Comparison of ENCODE assay signal across 13 cellular contexts in the genomic region with DNA sequence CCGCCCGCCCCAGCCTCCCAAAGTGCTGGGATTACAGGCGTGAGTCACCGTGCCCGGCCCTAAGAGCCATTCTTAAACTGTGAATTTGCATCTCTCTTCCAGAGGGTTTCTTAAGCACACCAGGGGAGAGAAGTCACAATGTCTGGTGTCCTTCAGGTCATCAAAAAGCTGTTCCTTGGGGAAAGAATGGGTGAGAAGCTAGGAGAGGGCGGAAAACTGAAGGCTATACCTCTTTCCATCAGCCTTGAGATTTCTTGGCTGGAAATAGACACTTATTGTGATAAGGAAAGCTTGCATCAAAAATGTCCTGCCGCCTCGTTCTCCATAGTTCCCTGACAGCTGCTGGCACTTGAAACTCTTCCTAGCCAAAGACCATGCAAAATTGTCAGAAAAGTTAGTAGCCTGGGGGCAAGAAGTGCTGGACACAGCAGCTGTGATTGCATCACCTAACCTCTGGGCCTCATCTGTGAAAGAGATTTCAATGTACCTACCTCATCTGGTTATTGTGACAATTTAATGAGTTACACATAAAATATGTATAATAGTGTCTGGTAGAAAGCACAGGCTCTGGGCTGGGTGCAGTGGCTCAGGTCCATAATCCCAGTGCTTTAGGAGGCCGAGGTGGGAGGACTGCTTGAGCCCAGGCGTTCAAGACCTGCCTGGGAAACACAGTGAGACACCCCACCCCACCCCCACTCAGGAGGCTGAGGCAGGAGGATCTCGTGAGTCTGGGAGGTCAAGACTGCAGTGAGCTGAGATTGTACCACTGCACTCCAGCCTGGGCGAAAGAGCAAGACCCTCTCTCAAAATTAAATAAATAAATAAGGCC. TPM values are rescaled to one million over a fixed set of nuclear protein-coding genes. Genes with fewer than 3 reads are reported as not detected.
DNase-seq lines count a peak whose midpoint lies in the region; ATAC-seq, FAIRE-seq and TF ChIP-seq lines count a peak whose summit lies in the region.
"Had no signal": no experiment of that assay in that cellular context is flagged by ENCODE, and none has a peak within 500 bp of the region (broad histone marks: within the 10 kb centered on the region; RNA-seq: fewer than 3 reads in every experiment).

No MANE protein-coding gene starts in this region.

- H3K27ac Mint-ChIP-seq in MCF 10A (ENCODE audit: low read depth, unreplicated experiment): peak overlapping the region; percentile 75

- no peaks in the 10 kb centered on the region for H3K4me1 ChIP-seq in breast epithelium
- peaks cover 50% of the 10 kb centered on the region for H3K4me1 ChIP-seq in RWPE2 (ENCODE audit: insufficient read depth, poor library complexity, severe bottlenecking)
- peaks cover 47% of the 10 kb centered on the region for H3K4me1 ChIP-seq in vagina
- H3K4me1 ChIP-seq in lower lobe of right lung: peaks cover 48% of the 10 kb centered on the region

- FAIRE-seq in GM12891 (lab: Jason Lieb, UNC): no peak
- FAIRE-seq: GM18507 had no signal

- TSS peak; percentile 39 for BruUV-seq in MCF 10A (replicated peaks; lab: Mats Ljungman, UMichigan)

- H3K36me3 ChIP-seq in breast epithelium (no peaks in the 10 kb centered on the region), RWPE2 (ENCODE audit: low read depth) (no peaks in the 10 kb centered on the region), vagina (no peaks in the 10 kb centered on the region), lower lobe of right lung (no peaks in the 10 kb centered on the region)
- H3K36me3 ChIP-seq: BLaER1 treated with 17β-estradiol and CSF1 and Interleukin-3, amounts not matched to agents 10 nM and 100 nM had no signal

- H3K36me3 Mint-ChIP-seq in MCF 10A (ENCODE audit: insufficient read depth, unreplicated experiment): peaks cover 32% of the 10 kb centered on the region

- TF ChIP-seq POLR2A in breast epithelium (IDR thresholded peaks at IDR 0.05) (no peak), vagina (IDR thresholded peaks at IDR 0.05) (no peak), GM12891 (IDR thresholded peaks at IDR 0.05; ENCODE audit: low read depth, low read length) (no peak)

- peak overlapping the region; percentile 58 for H3K4me3 Mint-ChIP-seq in MCF 10A (ENCODE audit: unreplicated experiment)

- no peaks in the 10 kb centered on the region for H3K9me3 Mint-ChIP-seq in MCF 10A (ENCODE audit: unreplicated experiment)

- H3K27me3 ChIP-seq in breast epithelium (no peaks in the 10 kb centered on the region), RWPE2 (ENCODE audit: insufficient read depth, poor library complexity, severe bottlenecking) (no peaks in the 10 kb centered on the region), vagina (no peaks in the 10 kb centered on the region), lower lobe of right lung (ENCODE audit: low read depth) (no peaks in the 10 kb centered on the region)
- H3K27me3 ChIP-seq: BLaER1 treated with 17β-estradiol and CSF1 and Interleukin-3, amounts not matched to agents 10 nM and 100 nM had no signal

- H3K4me3 ChIP-seq in breast epithelium (no peak overlapping the region), RWPE2 (ENCODE audit: severe bottlenecking) (no peak overlapping the region), vagina (no peak overlapping the region), lower lobe of right lung (no peak overlapping the region)
- H3K4me3 ChIP-seq: BLaER1 treated with 17β-estradiol and CSF1 and Interleukin-3, amounts not matched to agents 10 nM and 100 nM had no signal

- ATAC-seq in RWPE2 (ENCODE audit: low read depth): peak; percentile 45
- no peak for ATAC-seq in lower lobe of right lung
- ATAC-seq in GM21381 (IDR thresholded peaks at IDR 0.05; ENCODE audit: unreplicated experiment): no peak

- CTCF ChIA-PET in MCF 10A (lab: Yijun Ruan, JAX): interaction anchor here (1.0 to 12.3 kb wide), 4 partner anchors 10 to 18 kb away, joined by 3 to 170 read pairs (median 9); a partner anchor contains a TSS

- intact Hi-C loops in MCF 10A (cut with micrococcal nuclease): no loop called here
- intact Hi-C loops in breast epithelium (cut with DNase I; ENCODE audit: low total_unique reads): no loop called here
- intact Hi-C loops in vagina (cut with DNase I): no loop called here
- intact Hi-C loops in lower lobe of right lung (cut with DNase I): no loop called here

- POLR2A ChIA-PET in MCF 10A (lab: Yijun Ruan, JAX): interaction anchor here (0.8 to 31.0 kb wide), 4 partner anchors 4 to 405 kb away, joined by 3 to 2121 read pairs (median 1062); a partner anchor contains a TSS

- no peak for TF ChIP-seq CTCF in MCF 10A (IDR thresholded peaks at IDR 0.05; ENCODE audit: unreplicated experiment)
- no peak for TF ChIP-seq CTCF in breast epithelium (IDR thresholded peaks at IDR 0.05)
- no peak for TF ChIP-seq CTCF in RWPE2 (IDR thresholded peaks at IDR 0.05; ENCODE audit: poor library complexity, severe bottlenecking)
- no peak for TF ChIP-seq CTCF in vagina (IDR thresholded peaks at IDR 0.05)
- TF ChIP-seq CTCF in lower lobe of right lung (IDR thresholded peaks at IDR 0.05): no peak

- H3K4me1 Mint-ChIP-seq in MCF 10A (ENCODE audit: insufficient read depth, unreplicated experiment): peaks cover 64% of the 10 kb centered on the region

- no peak overlapping the region for H3K27ac ChIP-seq in breast epithelium
- H3K27ac ChIP-seq in RWPE2 (ENCODE audit: poor library complexity, severe bottlenecking): peak overlapping the region; percentile 100
- peak overlapping the region; percentile 10 for H3K27ac ChIP-seq in vagina
- H3K27ac ChIP-seq in lower lobe of right lung: no peak overlapping the region
- H3K27ac ChIP-seq: BLaER1 treated with 17β-estradiol and CSF1 and Interleukin-3, amounts not matched to agents 10 nM and 100 nM; parathyroid adenoma had no signal

- H3K9me3 ChIP-seq in breast epithelium (no peaks in the 10 kb centered on the region), RWPE2 (ENCODE audit: severe bottlenecking) (no peaks in the 10 kb centered on the region), vagina (no peaks in the 10 kb centered on the region), lower lobe of right lung (no peaks in the 10 kb centered on the region)
- H3K9me3 ChIP-seq: BLaER1 treated with 17β-estradiol and CSF1 and Interleukin-3, amounts not matched to agents 10 nM and 100 nM had no signal

- no peaks in the 10 kb centered on the region for H3K27me3 Mint-ChIP-seq in MCF 10A (ENCODE audit: insufficient read depth, unreplicated experiment)

- DNase-seq in MCF 10A (ENCODE audit: unreplicated experiment) (peak; percentile 92), breast epithelium (ENCODE audit: low spot score in 2 of 2) (no peak), RWPE2 (ENCODE audit: low spot score) (peak; percentile 77), fibroblast of the conjunctiva (ENCODE audit: low read depth) (peak; percentile 73), vagina (ENCODE audit: extremely low spot score in 2 of 2) (no peak), GM12891 (ENCODE audit: insufficient read length, low spot score) (no peak), lower lobe of right lung (no peak)
- DNase-seq: KBM-7, NCI-H748 treated with DMSO at 0.1 percent for 48 hours had no signal

TF ChIP-seq in GM12891, 5 proteins besides CTCF, POLR2A, EP300 and RAD21:
- TF ChIP-seq POU2F2 (IDR thresholded peaks at IDR 0.05; ENCODE audit: low read depth, low read length): no peak
- TF ChIP-seq SPI1 (IDR thresholded peaks at IDR 0.05; ENCODE audit: low read depth, low read length): no peak
- TF ChIP-seq PAX5 (IDR thresholded peaks at IDR 0.05; ENCODE audit: insufficient read depth, low read length, severe bottlenecking): no peak
- TF ChIP-seq TAF1 (IDR thresholded peaks at IDR 0.05; ENCODE audit: low read depth, low read length): no peak
- no peak for TF ChIP-seq POLR2AphosphoS5 (IDR thresholded peaks at IDR 0.05; ENCODE audit: low read depth, low read length)
TF ChIP-seq in GM12891: peak in this region for 0.

RNA-seq across cellular contexts. Expression of a gene that starts 9.7 kb away (rescaled TPM):
- total RNA-seq in MCF 10A (2022) (1,485 and 1,602 TPM in 2 replicates), breast epithelium (1,000 to 10,000 TPM; 1,552 to 1,797 (median 1,598) TPM), vagina (2,671 TPM), lower lobe of right lung (977 TPM)
- 1,009 TPM for polyA plus RNA-seq in GM12891 (2012; ENCODE audit: low read depth, missing spikeins)

Comparison
In these comparisons a context has a peak if more than half of its experiments do, and no peak if none do; other contexts are left out.
1. DNase-seq: peak in MCF 10A (single experiment), RWPE2 (single experiment) and fibroblast of the conjunctiva (single experiment); none in breast epithelium (0 of 2), vagina (0 of 2), GM12891 (single experiment) and lower lobe of right lung (single experiment).
2. H3K27ac ChIP-seq: peak in RWPE2 (single experiment) and vagina (single experiment); none in breast epithelium (0 of 2) and lower lobe of right lung (single experiment).